ENCODE assay signal across 19 cellular contexts in genomic region chr11:101446238-101446637, GRCh38.
DNase-seq lines count a peak whose midpoint lies in the region; FAIRE-seq and TF ChIP-seq lines count a peak whose summit lies in the region.
"Had no signal": no experiment of that assay in that cellular context is flagged by ENCODE, and none has a peak within 500 bp of the region (broad histone marks: within the 10 kb centered on the region; RNA-seq: fewer than 3 reads in every experiment).

No MANE protein-coding gene starts in this region.

- no peak for TF ChIP-seq CTCF in bronchial epithelial cell (IDR thresholded peaks at IDR 0.05; ENCODE audit: insufficient read depth, low read length, severe bottlenecking)
- TF ChIP-seq CTCF in endothelial cell (IDR thresholded peaks at IDR 0.05; ENCODE audit: unreplicated experiment) = no peak

- H3K4me3 Mint-ChIP-seq in endothelial cell (ENCODE audit: unreplicated experiment) = no peak overlapping the region
- H3K4me3 Mint-ChIP-seq: activated naive CD4-positive, alpha-beta T cell treated with anti-CD3 and anti-CD28 coated beads, Interleukin-2, amount 50 U/mL, for 24 hours; stimulated activated naive CD8-positive, alpha-beta T cell treated with anti-CD3 and anti-CD28 coated beads, Interleukin-15, amount 100 ng/mL, for 72 hours had no signal

- H3K27ac Mint-ChIP-seq in endothelial cell (ENCODE audit: unreplicated experiment) = no peak overlapping the region
- H3K27ac Mint-ChIP-seq: activated naive CD4-positive, alpha-beta T cell treated with anti-CD3 and anti-CD28 coated beads, Interleukin-2, amount 50 U/mL, for 24 hours; stimulated activated naive CD8-positive, alpha-beta T cell treated with anti-CD3 and anti-CD28 coated beads, Interleukin-15, amount 100 ng/mL, for 72 hours had no signal

- no peaks in the 10 kb centered on the region for H3K36me3 Mint-ChIP-seq in endothelial cell (ENCODE audit: low read depth, unreplicated experiment)
- H3K36me3 Mint-ChIP-seq: activated naive CD4-positive, alpha-beta T cell treated with anti-CD3 and anti-CD28 coated beads, Interleukin-2, amount 50 U/mL, for 24 hours had no signal

- H3K27me3 Mint-ChIP-seq in endothelial cell (ENCODE audit: unreplicated experiment) = no peaks in the 10 kb centered on the region
- H3K27me3 Mint-ChIP-seq: stimulated activated naive CD8-positive, alpha-beta T cell treated with anti-CD3 and anti-CD28 coated beads, Interleukin-15, amount 100 ng/mL, for 72 hours had no signal

- peak; percentile 58 for DNase-seq in AG20443 (ENCODE audit: low spot score)
- peak; percentile 78 for DNase-seq in M059J (ENCODE audit: low read depth)
- DNase-seq in bronchial epithelial cell (ENCODE audit: low read depth) = peak; percentile 51
- DNase-seq in glomerular visceral epithelial cell (ENCODE audit: extremely low spot score) = peak; percentile 1
- no peak for DNase-seq in ureter (ENCODE audit: low spot score)
- no peak for DNase-seq in endothelial cell (ENCODE audit: low spot score)
- DNase-seq in DMS114 treated with DMSO at 0.1 percent for 48 hours (lab: John Stamatoyannopoulos, UW; ENCODE audit: unreplicated experiment) = no peak
- DNase-seq in NCI-H774 (lab: John Stamatoyannopoulos, UW) = no peak
- DNase-seq: AML-193; cerebellar nuclear complex; NCI-H187; NCI-H446 treated with DMSO at 0.1 percent for 48 hours; posterior cingulate gyrus; stimulated activated CD4-positive, alpha-beta T cell treated with anti-CD3 and anti-CD28 coated beads, Interleukin-12 subunit alpha, Interleukin-12 subunit beta, amount 100 ng/mL, for 4 hours; stimulated activated naive CD8-positive, alpha-beta T cell treated with anti-CD3 and anti-CD28 coated beads, Interleukin-15, amount 100 ng/mL, for 72 hours had no signal

- H3K9me3 Mint-ChIP-seq in endothelial cell (ENCODE audit: unreplicated experiment) = no peaks in the 10 kb centered on the region
- H3K9me3 Mint-ChIP-seq: stimulated activated naive CD8-positive, alpha-beta T cell treated with anti-CD3 and anti-CD28 coated beads, Interleukin-15, amount 100 ng/mL, for 72 hours had no signal

- H3K36me3 ChIP-seq in bronchial epithelial cell (ENCODE audit: control insufficient read depth, insufficient read depth, low read length) = no peaks in the 10 kb centered on the region
- H3K36me3 ChIP-seq: vagina had no signal

- no peak overlapping the region for H3K4me3 ChIP-seq in bronchial epithelial cell (ENCODE audit: low read depth, low read length)
- H3K4me3 ChIP-seq: vagina had no signal

- H3K4me1 Mint-ChIP-seq in endothelial cell (ENCODE audit: unreplicated experiment) = no peaks in the 10 kb centered on the region
- H3K4me1 Mint-ChIP-seq: activated naive CD4-positive, alpha-beta T cell treated with anti-CD3 and anti-CD28 coated beads, Interleukin-2, amount 50 U/mL, for 24 hours; stimulated activated naive CD8-positive, alpha-beta T cell treated with anti-CD3 and anti-CD28 coated beads, Interleukin-15, amount 100 ng/mL, for 72 hours had no signal

- FAIRE-seq in bronchial epithelial cell (lab: Jason Lieb, UNC) = no peak
- FAIRE-seq: endothelial cell of umbilical vein, TTC549 had no signal

- no peaks in the 10 kb centered on the region for H3K27me3 ChIP-seq in bronchial epithelial cell (ENCODE audit: control insufficient read depth, insufficient read depth, low read length)
- H3K27me3 ChIP-seq: vagina had no signal

Comparison
In these comparisons a context has a peak if more than half of its experiments do, and no peak if none do; other contexts are left out.
1. DNase-seq: peak in AG20443 (single experiment), M059J (single experiment), bronchial epithelial cell (single experiment) and glomerular visceral epithelial cell (single experiment); none in ureter (single experiment), endothelial cell (single experiment), DMS114 treated with DMSO at 0.1 percent for 48 hours (single experiment) and NCI-H774 (single experiment).